In the genomic region with DNA sequence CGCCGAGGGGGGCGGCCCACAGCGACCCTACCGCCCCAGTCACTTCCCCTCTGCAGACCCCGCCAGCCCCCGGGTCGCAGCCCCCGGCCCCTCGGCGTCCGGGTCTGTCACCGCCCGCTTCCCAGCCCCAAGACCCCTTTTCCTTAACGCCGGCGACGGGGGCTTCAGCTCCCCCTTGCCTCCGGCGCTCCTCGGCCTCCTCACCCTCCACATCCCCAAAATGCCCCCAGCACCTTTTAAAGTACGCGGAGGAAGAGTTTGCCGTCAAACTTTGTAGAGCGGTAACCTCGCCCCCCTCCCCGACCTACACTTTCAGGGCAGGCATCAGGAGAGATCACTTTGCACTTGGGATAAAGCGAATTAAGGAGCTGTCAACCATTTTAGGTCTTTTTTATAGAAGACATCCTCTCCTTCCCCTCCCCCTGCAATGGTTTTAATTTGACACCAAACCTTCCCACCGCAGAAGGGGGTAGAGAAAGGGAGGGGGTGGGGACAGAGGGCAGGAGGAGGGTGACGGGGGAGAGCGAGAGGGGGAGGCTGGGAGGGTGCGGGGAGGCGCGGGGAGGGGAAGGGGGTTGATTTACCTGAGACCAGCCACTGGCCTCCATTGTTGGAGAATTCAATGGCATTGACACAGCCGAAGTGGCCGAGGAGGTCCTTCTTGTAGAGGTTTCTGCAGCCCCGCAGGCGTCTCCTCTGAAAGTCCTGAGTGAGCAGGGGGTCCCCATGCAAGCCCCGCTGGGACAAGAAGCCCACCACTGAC, we compare ENCODE assay signal across 8 cellular contexts. TPM values are rescaled to one million over a fixed set of nuclear protein-coding genes. Genes with fewer than 3 reads are reported as not detected.
A peak's percentile ranks its signal among the peaks of the same experiment; 100 is the strongest.
DNase-seq lines count a peak whose midpoint lies in the region; ATAC-seq and TF ChIP-seq lines count a peak whose summit lies in the region.

No MANE protein-coding gene starts in this region.

- no peaks in the 10 kb centered on the region for H3K9me3 ChIP-seq in PC-3 (ENCODE audit: low read length)

- H3K9me2 ChIP-seq in PC-3 (replicated peaks; ENCODE audit: low read length) = no peaks in the 10 kb centered on the region

- no peaks in the 10 kb centered on the region for H3K9me3 Mint-ChIP-seq in activated naive CD8-positive, alpha-beta T cell (ENCODE audit: low read depth)
- H3K9me3 Mint-ChIP-seq in glutamatergic neuron (ENCODE audit: unreplicated experiment) = peaks cover 9% of the 10 kb centered on the region

- H3K9ac ChIP-seq in PC-3 (ENCODE audit: low read length) = peak overlapping the region; percentile 94

- peak overlapping the region; percentile 89 for H3K27ac Mint-ChIP-seq in activated naive CD8-positive, alpha-beta T cell
- H3K27ac Mint-ChIP-seq in glutamatergic neuron (ENCODE audit: unreplicated experiment) = peak overlapping the region; percentile 84

- peak overlapping the region; percentile 76 for H3K4me3 ChIP-seq in GM06990 (replicated peaks; ENCODE audit: low read depth, low read length)
- H3K4me3 ChIP-seq in PC-3 (ENCODE audit: low read length) = peak overlapping the region; percentile 94

- H3K27me3 ChIP-seq in GM06990 (replicated peaks; ENCODE audit: control insufficient read depth, insufficient read depth, low read length) = no peaks in the 10 kb centered on the region
- no peaks in the 10 kb centered on the region for H3K27me3 ChIP-seq in PC-3 (ENCODE audit: low read length)

- peak overlapping the region; percentile 96 for H3K4me2 ChIP-seq in PC-3 (ENCODE audit: low read length)

- no peaks in the 10 kb centered on the region for H3K27me3 Mint-ChIP-seq in activated naive CD8-positive, alpha-beta T cell
- peaks cover 12% of the 10 kb centered on the region for H3K27me3 Mint-ChIP-seq in glutamatergic neuron (ENCODE audit: unreplicated experiment)

- no peak for TF ChIP-seq CTCF in GM06990 (IDR thresholded peaks at IDR 0.05; ENCODE audit: insufficient read depth, low read length, poor library complexity, severe bottlenecking)
- TF ChIP-seq CTCF in PC-3 (conservative IDR thresholded peaks at IDR 0.05; ENCODE audit: low read depth, low read length) = no peak
- TF ChIP-seq CTCF in glutamatergic neuron (IDR thresholded peaks at IDR 0.05; ENCODE audit: partially characterized antibody, unreplicated experiment) = no peak

- POLR2A ChIA-PET in PC-3 (lab: Charles Lee; ENCODE audit: unreplicated experiment) = interaction anchor here (0.7 kb wide), 2 partner anchors 312 to 1336 kb away, joined by 3 to 6 read pairs; partner anchors contain the start of gene ZFYVE26

- peak overlapping the region; percentile 90 for H3K4me3 Mint-ChIP-seq in activated naive CD8-positive, alpha-beta T cell
- H3K4me3 Mint-ChIP-seq in glutamatergic neuron (ENCODE audit: unreplicated experiment) = peak overlapping the region; percentile 87

- peaks cover 43% of the 10 kb centered on the region for H3K4me1 ChIP-seq in PC-3 (ENCODE audit: insufficient read depth, low read length)

- H3F3A ChIP-seq in PC-3 (ENCODE audit: low read length, unreplicated experiment) = no peaks in the 10 kb centered on the region

- intact Hi-C loops in PC-3 (cut with micrococcal nuclease) = no loop called here
- intact Hi-C loops in posterior vena cava (cut with DNase I) = no loop called here

- no peaks in the 10 kb centered on the region for H4K20me1 ChIP-seq in PC-3 (ENCODE audit: low read length)

- H3K4me1 Mint-ChIP-seq in activated naive CD8-positive, alpha-beta T cell (ENCODE audit: low read depth) = peaks cover 40% of the 10 kb centered on the region
- H3K4me1 Mint-ChIP-seq in glutamatergic neuron (ENCODE audit: low read depth, unreplicated experiment) = peaks cover 15% of the 10 kb centered on the region

- H3K79me2 ChIP-seq in PC-3 (ENCODE audit: low read length) = peaks cover 50% of the 10 kb centered on the region

- H3K27ac ChIP-seq in PC-3 (ENCODE audit: low read length) = peak overlapping the region; percentile 52

- ATAC-seq in HG02943 (IDR thresholded peaks at IDR 0.05; ENCODE audit: low read depth, unreplicated experiment) (peak; percentile 4), PC-3 (peak; percentile 12)

- H3K36me3 ChIP-seq in GM06990 (ENCODE audit: control insufficient read depth, insufficient read depth, low read length) = peaks cover 2% of the 10 kb centered on the region
- H3K36me3 ChIP-seq in PC-3 (ENCODE audit: low read depth, low read length) = peaks cover 3% of the 10 kb centered on the region; the same call in 1 of the 2 replicates

- BruUV-seq in PC-3 (replicated peaks; lab: Mats Ljungman, UMichigan) = no TSS peak

- DNase-seq in GM06990 (ENCODE audit: extremely low read depth, insufficient read length) = no peak
- DNase-seq in PC-3 = peak; percentile 57
- DNase-seq in glutamatergic neuron = peak; percentile 52
- DNase-seq in posterior vena cava (ENCODE audit: low spot score) = peak; percentile 80
- DNase-seq in epidermal melanocyte (ENCODE audit: insufficient read length, low spot score) = no peak
- DNase-seq in superior temporal gyrus (ENCODE audit: extremely low spot score) = no peak

- H3K36me3 Mint-ChIP-seq in activated naive CD8-positive, alpha-beta T cell = peaks cover 3% of the 10 kb centered on the region
- H3K36me3 Mint-ChIP-seq in glutamatergic neuron (ENCODE audit: unreplicated experiment) = no peaks in the 10 kb centered on the region

- CTCF ChIA-PET in PC-3 (lab: Charles Lee) = interaction anchor here (1.4 to 2.9 kb wide), 2 partner anchors 22 to 52 kb away, joined by 4 to 20 read pairs; no protein-coding TSS in a partner anchor

- peak overlapping the region; percentile 97 for H2AFZ ChIP-seq in PC-3 (ENCODE audit: low read length)

RNA-seq across cellular contexts. Expression of gene DCAF5, which starts 0.6 kb away (rescaled TPM):
- 17.5 and 21.0 TPM in 2 replicates for total RNA-seq in PC-3 (2014; rRNA removed)
- 56.6 TPM for total RNA-seq in glutamatergic neuron (ENCODE audit: unreplicated experiment)
- 10 to 100 TPM; 42.3 to 50.0 TPM for total RNA-seq in posterior vena cava

RNA-seq across cellular contexts. Expression of gene EXD2, which starts 38.9 kb away (rescaled TPM):
- total RNA-seq in PC-3 (2014; rRNA removed) (19.0 and 19.9 TPM in 2 replicates), glutamatergic neuron (ENCODE audit: unreplicated experiment) (31.2 TPM), posterior vena cava (10 to 100 TPM; 17.9 to 21.0 TPM)

Comparison
In these comparisons a context has a peak if more than half of its experiments do, and no peak if none do; other contexts are left out.
1. DNase-seq: peak in PC-3 (single experiment), glutamatergic neuron (single experiment) and posterior vena cava (single experiment); none in GM06990 (single experiment), epidermal melanocyte (single experiment) and superior temporal gyrus (single experiment).